In genomic region chr2:241965931-241966412, GRCh38 we compare ENCODE assay signal across 1 cellular context.
TF ChIP-seq lines count a peak whose summit lies in the region.

No MANE protein-coding gene starts in this region.

TF ChIP-seq in HepG2, 621 proteins besides CTCF, POLR2A, EP300 and RAD21 (continued from another document):
- no peak for TF ChIP-seq POGK (CRISPR knock-in tag; conservative IDR thresholded peaks at IDR 0.05)
- TF ChIP-seq LCORL (IDR thresholded peaks at IDR 0.05), result no peak
- TF ChIP-seq LCORL (CRISPR knock-in tag; IDR thresholded peaks at IDR 0.05), result no peak
- no peak for TF ChIP-seq NFE2L1 (CRISPR knock-in tag; IDR thresholded peaks at IDR 0.05; ENCODE audit: borderline replicate concordance)
- TF ChIP-seq IRF2 (CRISPR knock-in tag; IDR thresholded peaks at IDR 0.05), result 0 out of 2 replicates have a peak, but pooled peaks have one; percentile 19
- TF ChIP-seq ZBTB7B (CRISPR knock-in tag; IDR thresholded peaks at IDR 0.05), result peak; percentile 47; the same call in 1 of the 2 replicates
- no peak for TF ChIP-seq ZNF280D (CRISPR knock-in tag; IDR thresholded peaks at IDR 0.05)
- no peak for TF ChIP-seq IKZF5 (CRISPR knock-in tag; IDR thresholded peaks at IDR 0.05)
- TF ChIP-seq JUN (CRISPR knock-in tag; IDR thresholded peaks at IDR 0.05), result no peak
- TF ChIP-seq MLXIP (CRISPR knock-in tag; IDR thresholded peaks at IDR 0.05; ENCODE audit: borderline replicate concordance), result no peak
- TF ChIP-seq SOX6 (IDR thresholded peaks at IDR 0.05), result no peak
- 0 out of 2 replicates have a peak, but pooled peaks have one; percentile 9 for TF ChIP-seq SOX6 (CRISPR knock-in tag; IDR thresholded peaks at IDR 0.05)
- no peak for TF ChIP-seq BRCA1 (CRISPR knock-in tag; IDR thresholded peaks at IDR 0.05)
- no peak for TF ChIP-seq ZNF224 (CRISPR knock-in tag; IDR thresholded peaks at IDR 0.05)
- peak; percentile 57 for TF ChIP-seq SALL1 (CRISPR knock-in tag; IDR thresholded peaks at IDR 0.05)
- TF ChIP-seq SRSF4 (IDR thresholded peaks at IDR 0.05; ENCODE audit: low read depth, low read length, poor library complexity, severe bottlenecking), result no peak
- no peak for TF ChIP-seq TBL1XR1 (IDR thresholded peaks at IDR 0.05; ENCODE audit: borderline replicate concordance, low read length, partially characterized antibody)
- peak; percentile 48; the same call in 1 of the 2 replicates for TF ChIP-seq ZNF274 (CRISPR knock-in tag; IDR thresholded peaks at IDR 0.05)
- no peak for TF ChIP-seq ZNF550 (CRISPR knock-in tag; IDR thresholded peaks at IDR 0.05; ENCODE audit: borderline replicate concordance)
- TF ChIP-seq MLX (CRISPR knock-in tag; IDR thresholded peaks at IDR 0.05), result no peak
- TF ChIP-seq HOXA3 (CRISPR knock-in tag; IDR thresholded peaks at IDR 0.05), result no peak
- TF ChIP-seq ZMYM3 (CRISPR knock-in tag; IDR thresholded peaks at IDR 0.05), result 0 out of 2 replicates have a peak, but pooled peaks have one; percentile 33
- no peak for TF ChIP-seq ZNF121 (CRISPR knock-in tag; IDR thresholded peaks at IDR 0.05)
- TF ChIP-seq ZFP91 (CRISPR knock-in tag; IDR thresholded peaks at IDR 0.05; ENCODE audit: borderline replicate concordance), result no peak
- no peak for TF ChIP-seq NFATC3 (CRISPR knock-in tag; IDR thresholded peaks at IDR 0.05)
- no peak for TF ChIP-seq RERE (CRISPR knock-in tag; IDR thresholded peaks at IDR 0.05; ENCODE audit: low read depth)
- TF ChIP-seq MEF2D (CRISPR knock-in tag; IDR thresholded peaks at IDR 0.05), result peak; percentile 29; the same call in 1 of the 2 replicates
- no peak for TF ChIP-seq WIZ (CRISPR knock-in tag; IDR thresholded peaks at IDR 0.05)
- no peak for TF ChIP-seq XRCC5 (optimal IDR thresholded peaks at IDR 0.05; ENCODE audit: low read length)
- TF ChIP-seq PITX1 (CRISPR knock-in tag; IDR thresholded peaks at IDR 0.05), result peak; percentile 61; the same call in 1 of the 2 replicates
- TF ChIP-seq SNAI1 (CRISPR knock-in tag; IDR thresholded peaks at IDR 0.05; ENCODE audit: borderline replicate concordance), result no peak
- 0 out of 2 replicates have a peak, but pooled peaks have one; percentile 43 for TF ChIP-seq KAT8 (CRISPR knock-in tag; IDR thresholded peaks at IDR 0.05)
- peak; percentile 41; the same call in 1 of the 2 replicates for TF ChIP-seq ZNF501 (CRISPR knock-in tag; IDR thresholded peaks at IDR 0.05)
- peak; percentile 22; the same call in 1 of the 2 replicates for TF ChIP-seq TFDP2 (CRISPR knock-in tag; IDR thresholded peaks at IDR 0.05)
